In the genomic region with DNA sequence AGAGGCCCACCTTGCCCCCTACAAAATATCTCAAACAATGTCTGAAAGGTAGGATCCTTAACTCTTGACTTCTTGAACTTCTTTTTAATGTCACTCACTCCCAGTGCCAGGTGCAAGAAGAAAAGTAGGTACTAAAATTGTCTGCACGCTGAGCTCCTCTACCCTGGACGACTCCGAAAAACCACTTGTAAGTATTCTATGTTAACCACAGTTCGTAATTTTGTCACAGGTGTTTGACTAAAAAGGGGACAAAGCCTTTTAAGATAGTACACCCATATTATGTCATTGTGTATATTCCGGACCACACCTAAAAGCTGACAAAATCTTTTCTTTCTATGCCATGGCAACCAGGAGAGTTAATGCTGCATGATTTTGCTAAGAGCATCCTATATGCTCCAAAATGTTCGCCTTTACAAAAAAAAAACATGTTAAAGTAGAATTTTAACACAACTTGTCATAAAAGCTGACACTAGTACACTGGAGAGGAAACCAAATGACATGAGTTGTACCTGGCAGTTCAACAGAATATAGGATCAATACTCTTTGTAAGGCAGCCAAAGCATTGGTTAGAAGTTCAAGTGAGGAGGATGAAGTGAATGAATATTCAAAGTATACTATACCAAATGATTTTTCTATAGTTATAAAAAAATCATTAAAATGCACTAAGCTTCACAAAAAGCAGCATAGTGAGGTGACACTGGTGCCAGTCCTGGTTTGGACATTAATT, we compare ENCODE assay signal across 17 cellular contexts.
DNase-seq lines count a peak whose midpoint lies in the region; ATAC-seq, FAIRE-seq and TF ChIP-seq lines count a peak whose summit lies in the region.
"Had no signal": no experiment of that assay in that cellular context is flagged by ENCODE, and none has a peak within 500 bp of the region (broad histone marks: within the 10 kb centered on the region; RNA-seq: fewer than 3 reads in every experiment).

No MANE protein-coding gene starts in this region.

- WGBS in HepG2 (ENCODE audit: low lambda C conversion rate) = 94% methylated on average over 6 of the region's 6 CpGs

- no TSS peak for BruUV-seq in HepG2 (replicated peaks; lab: Mats Ljungman, UMichigan)

- no peaks in the 10 kb centered on the region for H3K27me3 Mint-ChIP-seq in CD4-positive, CD25-positive, alpha-beta regulatory T cell
- no peaks in the 10 kb centered on the region for H3K27me3 Mint-ChIP-seq in CD8-positive, alpha-beta memory T cell
- peaks cover 14% of the 10 kb centered on the region for H3K27me3 Mint-ChIP-seq in T-helper 2 cell treated with Interferon-gamma antibody and Interleukin-4, amounts not matched to agents 5 μg/mL and 100 μg/mL, for 36 hours (ENCODE audit: low read depth)

- H3K4me1 ChIP-seq in CD4-positive, CD25-positive, alpha-beta regulatory T cell (ENCODE audit: control insufficient read depth, insufficient read depth, low read length, poor library complexity, severe bottlenecking) = peaks cover 35% of the 10 kb centered on the region
- H3K4me1 ChIP-seq in CD8-positive, alpha-beta memory T cell (ENCODE audit: insufficient read depth, low read length) = peaks cover 63% of the 10 kb centered on the region
- H3K4me1 ChIP-seq in HepG2 (ENCODE audit: insufficient read depth, low read length) = peaks cover 20% of the 10 kb centered on the region
- H3K4me1 ChIP-seq: BE2C, right atrium auricular region had no signal

- H3K4me3 ChIP-seq in CD4-positive, CD25-positive, alpha-beta regulatory T cell (ENCODE audit: low read depth, low read length) = peak overlapping the region; percentile 57
- H3K4me3 ChIP-seq in CD8-positive, alpha-beta memory T cell (ENCODE audit: low read length) = no peak overlapping the region
- H3K4me3 ChIP-seq in HepG2 (replicated peaks in 1 of 3; ENCODE audit: insufficient read depth in 1 of 3, low read depth in 2 of 3, low read length in 3 of 3) = no peak overlapping the region
- H3K4me3 ChIP-seq: right atrium auricular region, thoracic aorta had no signal

- no peak for FAIRE-seq in HepG2 (lab: Jason Lieb, UNC)
- FAIRE-seq: H1 had no signal

- peak overlapping the region; percentile 85 for H3K27ac ChIP-seq in CD4-positive, CD25-positive, alpha-beta regulatory T cell (ENCODE audit: insufficient read depth, low read length, poor library complexity, severe bottlenecking)
- H3K27ac ChIP-seq in CD8-positive, alpha-beta memory T cell (ENCODE audit: low read depth, low read length) = no peak overlapping the region
- H3K27ac ChIP-seq in HepG2 (ENCODE audit: extremely low read length, insufficient read depth, low read length) = peak overlapping the region; percentile 26
- H3K27ac ChIP-seq: neutrophil, right atrium auricular region, thoracic aorta had no signal

- intact Hi-C loops in HepG2 (cut with micrococcal nuclease; ENCODE audit: unreplicated experiment) = no loop called here

- in situ Hi-C loops in HepG2 (cut with HindIII; ENCODE audit: extremely low pct_ligation_motif_present, low pct_unique_long_range_greater_than_20kb) = no loop called here
- in situ Hi-C loops in ACHN (cut with HindIII; ENCODE audit: low pct_ligation_motif_present, low pct_unique_long_range_greater_than_20kb, low sequenced_read_pairs) = no loop called here

- TF ChIP-seq POLR2A in HepG2 (IDR thresholded peaks at IDR 0.05; ENCODE audit: insufficient read depth in 1 of 2, low read depth in 2 of 2, low read length in 2 of 2) = no peak

- H4K20me1 ChIP-seq in HepG2 (ENCODE audit: insufficient read depth, low read length) = peaks cover 3% of the 10 kb centered on the region; the same call in 1 of the 2 replicates

- H2AFZ ChIP-seq in HepG2 (ENCODE audit: low read length) = no peak overlapping the region

- no peak for TF ChIP-seq RAD21 in HepG2 (CRISPR knock-in tag; IDR thresholded peaks at IDR 0.05)

- DNase-seq in CD4-positive, CD25-positive, alpha-beta regulatory T cell = peak; percentile 20 to 91 (median 82)
- DNase-seq in CD8-positive, alpha-beta memory T cell = peak in 2 of 5 donors; percentile 62 to 92
- DNase-seq in T-helper 2 cell treated with Interferon-gamma antibody and Interleukin-4, amounts not matched to agents 5 μg/mL and 100 μg/mL, for 36 hours (ENCODE audit: low spot score) = no peak
- DNase-seq in HepG2 (ENCODE audit: low spot score) (no peak), ACHN (no peak), DMS114 treated with DMSO at 0.1 percent for 48 hours (lab: John Stamatoyannopoulos, UW; ENCODE audit: unreplicated experiment) (no peak)
- DNase-seq in stimulated activated CD4-positive, alpha-beta T cell treated with anti-CD3 and anti-CD28 coated beads, Interleukin-15, amount 100 ng/mL, for 24 hours = no peak
- DNase-seq: activated CD8-positive, alpha-beta memory T cell treated with anti-CD3 and anti-CD28 coated beads for 24 hours; BE2C; caudate nucleus; DMS153; hypothalamus; NCI-H510A had no signal

- no peaks in the 10 kb centered on the region for H3K9me3 ChIP-seq in CD4-positive, CD25-positive, alpha-beta regulatory T cell (ENCODE audit: control insufficient read depth in 2 of 2, low read length in 2 of 2)
- H3K9me3 ChIP-seq in CD8-positive, alpha-beta memory T cell (ENCODE audit: low read length) = no peaks in the 10 kb centered on the region
- no peaks in the 10 kb centered on the region for H3K9me3 ChIP-seq in HepG2 (ENCODE audit: low read length)
- H3K9me3 ChIP-seq: BE2C, neutrophil, right atrium auricular region, thoracic aorta had no signal

- H3K27ac Mint-ChIP-seq in CD4-positive, CD25-positive, alpha-beta regulatory T cell = peak overlapping the region; percentile 91 to 96 (median 95)
- H3K27ac Mint-ChIP-seq in CD8-positive, alpha-beta memory T cell = peak overlapping the region; percentile 43 to 94 (median 86)
- peak overlapping the region; percentile 74 for H3K27ac Mint-ChIP-seq in T-helper 2 cell treated with Interferon-gamma antibody and Interleukin-4, amounts not matched to agents 5 μg/mL and 100 μg/mL, for 36 hours

- TF ChIP-seq CTCF in HepG2 (CRISPR knock-in tag; IDR thresholded peaks at IDR 0.05) = no peak

- no peaks in the 10 kb centered on the region for H3K9me3 Mint-ChIP-seq in CD4-positive, CD25-positive, alpha-beta regulatory T cell
- H3K9me3 Mint-ChIP-seq in CD8-positive, alpha-beta memory T cell = no peaks in the 10 kb centered on the region
- no peaks in the 10 kb centered on the region for H3K9me3 Mint-ChIP-seq in T-helper 2 cell treated with Interferon-gamma antibody and Interleukin-4, amounts not matched to agents 5 μg/mL and 100 μg/mL, for 36 hours

- peaks cover 8% of the 10 kb centered on the region for H3K79me2 ChIP-seq in HepG2 (ENCODE audit: insufficient read depth, low read length)

- peak; percentile 93 for ATAC-seq in CD4-positive, CD25-positive, alpha-beta regulatory T cell (ENCODE audit: low read depth in 2 of 2)
- no peak for ATAC-seq in HepG2

- POLR2A ChIA-PET in CD8-positive, alpha-beta memory T cell (lab: Charles Lee) = no interaction called here
- POLR2A ChIA-PET in HepG2 (lab: Yijun Ruan, JAX) = no interaction called here

- H3K4me1 Mint-ChIP-seq in CD4-positive, CD25-positive, alpha-beta regulatory T cell = peaks cover 26 to 86% (median 64%) of the 10 kb centered on the region in 4 donors
- H3K4me1 Mint-ChIP-seq in CD8-positive, alpha-beta memory T cell = peaks cover 42 to 83% (median 60%) of the 10 kb centered on the region in 3 donors
- H3K4me1 Mint-ChIP-seq in T-helper 2 cell treated with Interferon-gamma antibody and Interleukin-4, amounts not matched to agents 5 μg/mL and 100 μg/mL, for 36 hours (ENCODE audit: low read depth) = peaks cover 23% of the 10 kb centered on the region

- peaks cover 4% of the 10 kb centered on the region for H3K36me3 ChIP-seq in CD4-positive, CD25-positive, alpha-beta regulatory T cell (ENCODE audit: control insufficient read depth, insufficient read depth, low read length)
- H3K36me3 ChIP-seq in CD8-positive, alpha-beta memory T cell (ENCODE audit: insufficient read depth, low read length) = no peaks in the 10 kb centered on the region
- no peaks in the 10 kb centered on the region for H3K36me3 ChIP-seq in HepG2 (replicated peaks in 1 of 2; ENCODE audit: control insufficient read depth in 1 of 2, insufficient read depth in 2 of 2, low read length in 2 of 2)
- H3K36me3 ChIP-seq: BE2C, neutrophil, right atrium auricular region, thoracic aorta had no signal

- H3K9ac ChIP-seq in HepG2 (ENCODE audit: insufficient read depth, low read depth, low read length) = no peak overlapping the region

- no peaks in the 10 kb centered on the region for H3K27me3 ChIP-seq in CD4-positive, CD25-positive, alpha-beta regulatory T cell (ENCODE audit: control insufficient read depth, insufficient read depth, low read length)
- no peaks in the 10 kb centered on the region for H3K27me3 ChIP-seq in CD8-positive, alpha-beta memory T cell (ENCODE audit: insufficient read depth, low read length, poor library complexity, severe bottlenecking)
- H3K27me3 ChIP-seq in HepG2 (ENCODE audit: control insufficient read depth in 1 of 2, insufficient read depth in 2 of 2, low read length in 2 of 2) = no peaks in the 10 kb centered on the region
- H3K27me3 ChIP-seq: BE2C, neutrophil, right atrium auricular region had no signal

- CTCF ChIA-PET in CD8-positive, alpha-beta memory T cell (lab: Charles Lee) = interaction anchor here (0.8 kb wide), 1 partner anchor 26 kb away, joined by 3 read pairs; no protein-coding TSS in a partner anchor
- CTCF ChIA-PET in HepG2 (lab: Yijun Ruan, JAX; ENCODE audit: low intra/inter-chr PET ratio, low total read pairs) = no interaction called here

- H3K4me2 ChIP-seq in HepG2 (ENCODE audit: low read depth, low read length) = peak overlapping the region; percentile 25; the same call in 1 of the 2 replicates

- peak overlapping the region; percentile 8 to 78 (median 68) for H3K4me3 Mint-ChIP-seq in CD4-positive, CD25-positive, alpha-beta regulatory T cell
- peak overlapping the region in 5 of 7 donors; percentile 17 to 59 (median 47) for H3K4me3 Mint-ChIP-seq in CD8-positive, alpha-beta memory T cell
- H3K4me3 Mint-ChIP-seq in T-helper 2 cell treated with Interferon-gamma antibody and Interleukin-4, amounts not matched to agents 5 μg/mL and 100 μg/mL, for 36 hours = peak overlapping the region; percentile 19

- H3K36me3 Mint-ChIP-seq in CD4-positive, CD25-positive, alpha-beta regulatory T cell = peaks cover 12% of the 10 kb centered on the region
- peaks cover 0 to 26% (median 7%) of the 10 kb centered on the region in 3 donors for H3K36me3 Mint-ChIP-seq in CD8-positive, alpha-beta memory T cell
- H3K36me3 Mint-ChIP-seq in T-helper 2 cell treated with Interferon-gamma antibody and Interleukin-4, amounts not matched to agents 5 μg/mL and 100 μg/mL, for 36 hours (ENCODE audit: low read depth) = peaks cover 17% of the 10 kb centered on the region

- TF ChIP-seq EP300 in HepG2 (IDR thresholded peaks at IDR 0.05; ENCODE audit: low read depth in 2 of 2, low read length in 2 of 2) (no peak), HepG2 (CRISPR knock-in tag; IDR thresholded peaks at IDR 0.05; ENCODE audit: borderline replicate concordance) (no peak)

TF ChIP-seq in HepG2, 621 proteins besides CTCF, POLR2A, EP300 and RAD21 (continues in another document):
- TF ChIP-seq ZNF207 (IDR thresholded peaks at IDR 0.05; ENCODE audit: borderline replicate concordance) = no peak
- TF ChIP-seq ZNF326 (CRISPR knock-in tag; IDR thresholded peaks at IDR 0.05; ENCODE audit: borderline replicate concordance) = no peak
- TF ChIP-seq SNAPC2 (CRISPR knock-in tag; IDR thresholded peaks at IDR 0.05) = no peak
- no peak for TF ChIP-seq ZFP37 (CRISPR knock-in tag; IDR thresholded peaks at IDR 0.05; ENCODE audit: borderline replicate concordance)

Comparison
In these comparisons a context has a peak if more than half of its experiments do, and no peak if none do; other contexts are left out.
1. DNase-seq: peak in CD4-positive, CD25-positive, alpha-beta regulatory T cell (3 of 3); none in T-helper 2 cell treated with Interferon-gamma antibody and Interleukin-4, amounts not matched to agents 5 μg/mL and 100 μg/mL, for 36 hours (single experiment), HepG2 (single experiment), stimulated activated CD4-positive, alpha-beta T cell treated with anti-CD3 and anti-CD28 coated beads, Interleukin-15, amount 100 ng/mL, for 24 hours (single experiment), ACHN (single experiment) and DMS114 treated with DMSO at 0.1 percent for 48 hours (single experiment).
2. Peak in every context shown above with its lines, with median percentiles within 50 percentile points of each other: H3K27ac Mint-ChIP-seq and H3K4me3 Mint-ChIP-seq.